In genomic region chr1:15412843-15413242, GRCh38 we compare ENCODE assay signal across 10 cellular contexts. TPM values are rescaled to one million over a fixed set of nuclear protein-coding genes. Genes with fewer than 3 reads are reported as not detected.
DNase-seq lines count a peak whose midpoint lies in the region; ATAC-seq and TF ChIP-seq lines count a peak whose summit lies in the region.
"Had no signal": no experiment of that assay in that cellular context is flagged by ENCODE, and none has a peak within 500 bp of the region (broad histone marks: within the 10 kb centered on the region; RNA-seq: fewer than 3 reads in every experiment).

No MANE protein-coding gene starts in this region.

- WGBS in mesendoderm (ENCODE audit: extremely low coverage, insufficient coverage, low lambda C conversion rate) = no CpG with 5 or more reads among the region's 11 CpGs

- no peak for TF ChIP-seq CTCF in activated CD8-positive, alpha-beta T cell treated with anti-CD3 and anti-CD28 coated beads for 36 hours (IDR thresholded peaks at IDR 0.05)
- TF ChIP-seq CTCF in OCI-LY7 (conservative IDR thresholded peaks at IDR 0.05; ENCODE audit: low read length) = no peak

- POLR2A ChIA-PET in activated CD8-positive, alpha-beta T cell treated with anti-CD3 and anti-CD28 coated beads, Interleukin-2, amount 10 ng/mL, durations not matched to agents 7 days and 5 days (lab: Charles Lee) = no interaction called here
- POLR2A ChIA-PET in activated CD8-positive, alpha-beta T cell treated with anti-CD3 and anti-CD28 coated beads for 36 hours (lab: Charles Lee) = interaction anchor here (1.2 kb wide), 1 partner anchor 8 kb away, joined by 3 read pairs; no protein-coding TSS in a partner anchor
- POLR2A ChIA-PET in OCI-LY7 (lab: Charles Lee) = interaction anchor here (0.5 kb wide), 1 partner anchor 325 kb away, joined by 4 read pairs; no protein-coding TSS in a partner anchor

- H3K18ac ChIP-seq in mesendoderm (ENCODE audit: low read length) = no peak overlapping the region

- no peak overlapping the region for H2BK5ac ChIP-seq in mesendoderm (ENCODE audit: low read length)

- CTCF ChIA-PET in activated CD8-positive, alpha-beta T cell treated with anti-CD3 and anti-CD28 coated beads, Interleukin-2, amount 10 ng/mL, durations not matched to agents 7 days and 5 days (lab: Charles Lee) = interaction anchor here (1.0 to 1.9 kb wide), 4 partner anchors 19 to 93 kb away, joined by 3 to 12 read pairs (median 5); no protein-coding TSS in a partner anchor
- CTCF ChIA-PET in activated CD8-positive, alpha-beta T cell treated with anti-CD3 and anti-CD28 coated beads for 36 hours (lab: Charles Lee) = interaction anchor here (1.8 kb wide), 1 partner anchor 89 kb away, joined by 7 read pairs; no protein-coding TSS in a partner anchor
- CTCF ChIA-PET in OCI-LY7 (lab: Charles Lee; ENCODE audit: unreplicated experiment) = no interaction called here

- H3K9me2 ChIP-seq in OCI-LY7 (ENCODE audit: insufficient read depth, low read length) = no peaks in the 10 kb centered on the region

- H3K36me3 Mint-ChIP-seq in activated CD8-positive, alpha-beta T cell treated with anti-CD3 and anti-CD28 coated beads, Interleukin-2, amount 10 ng/mL, durations not matched to agents 7 days and 5 days (ENCODE audit: low read depth) = peaks cover 44% of the 10 kb centered on the region
- H3K36me3 Mint-ChIP-seq in activated CD8-positive, alpha-beta T cell treated with anti-CD3 and anti-CD28 coated beads for 36 hours (ENCODE audit: low read depth) = peaks cover 26% of the 10 kb centered on the region

- peaks cover 2% of the 10 kb centered on the region for H3K27me3 ChIP-seq in mesendoderm (ENCODE audit: insufficient read depth, low read length, poor library complexity)

- H3K27ac ChIP-seq in mesendoderm (ENCODE audit: low read depth, low read length) (no peak overlapping the region), substantia nigra (ENCODE audit: low read depth, low read length, poor library complexity, severe bottlenecking) (peak overlapping the region; percentile 49), OCI-LY7 (ENCODE audit: low read depth, low read length, poor library complexity, severe bottlenecking) (no peak overlapping the region)

- H3K36me3 ChIP-seq in mesendoderm (ENCODE audit: control insufficient read depth, insufficient read depth, low read length) (no peaks in the 10 kb centered on the region), OCI-LY7 (ENCODE audit: insufficient read depth, low read length) (no peaks in the 10 kb centered on the region; the same call in 1 of the 2 replicates)

- peaks cover 66% of the 10 kb centered on the region for H3K4me1 Mint-ChIP-seq in activated CD8-positive, alpha-beta T cell treated with anti-CD3 and anti-CD28 coated beads, Interleukin-2, amount 10 ng/mL, durations not matched to agents 7 days and 5 days (ENCODE audit: low read depth)
- H3K4me1 Mint-ChIP-seq in activated CD8-positive, alpha-beta T cell treated with anti-CD3 and anti-CD28 coated beads for 36 hours (ENCODE audit: low read depth) = peaks cover 61% of the 10 kb centered on the region

- intact Hi-C loops in activated CD8-positive, alpha-beta T cell treated with anti-CD3 and anti-CD28 coated beads for 36 hours (cut with micrococcal nuclease) = no loop called here
- intact Hi-C loops in OCI-LY7 (cut with micrococcal nuclease; ENCODE audit: unreplicated experiment) = no loop called here

- no peaks in the 10 kb centered on the region for H3K9me3 ChIP-seq in OCI-LY7 (ENCODE audit: low read length)

- peaks cover 5% of the 10 kb centered on the region for H3K79me1 ChIP-seq in mesendoderm (ENCODE audit: low read length)

- no peak for DNase-seq in activated CD8-positive, alpha-beta T cell treated with anti-CD3 and anti-CD28 coated beads, Interleukin-2, amount 10 ng/mL, durations not matched to agents 7 days and 5 days
- no peak for DNase-seq in activated CD8-positive, alpha-beta T cell treated with anti-CD3 and anti-CD28 coated beads for 36 hours
- DNase-seq in anterior cingulate cortex (lab: John Stamatoyannopoulos, UW) (peak in 32 of 58 donors; percentile 13 to 60 (median 35)), mesendoderm (no peak), substantia nigra (lab: John Stamatoyannopoulos, UW) (peak in 29 of 49 donors; percentile 11 to 74 (median 39)), OCI-LY7 (ENCODE audit: low spot score) (no peak), NCI-H774 (lab: John Stamatoyannopoulos, UW) (no peak)
- DNase-seq: NCI-H524 treated with DMSO at 0.1 percent for 48 hours had no signal

- no peak overlapping the region for H3K4ac ChIP-seq in mesendoderm (ENCODE audit: low read depth, low read length)

- H3K27ac Mint-ChIP-seq in activated CD8-positive, alpha-beta T cell treated with anti-CD3 and anti-CD28 coated beads, Interleukin-2, amount 10 ng/mL, durations not matched to agents 7 days and 5 days = peak overlapping the region; percentile 18
- H3K27ac Mint-ChIP-seq in activated CD8-positive, alpha-beta T cell treated with anti-CD3 and anti-CD28 coated beads for 36 hours = no peak overlapping the region

- H3K4me1 ChIP-seq in mesendoderm (ENCODE audit: control insufficient read depth, low read depth, low read length) (peaks cover 16% of the 10 kb centered on the region), OCI-LY7 (ENCODE audit: insufficient read depth, low read length, poor library complexity, severe bottlenecking) (peaks cover 43% of the 10 kb centered on the region)

- no peak overlapping the region for H2AFZ ChIP-seq in OCI-LY7 (ENCODE audit: low read length)

- H3K79me2 ChIP-seq in mesendoderm (ENCODE audit: control insufficient read depth, insufficient read depth, low read length) (no peaks in the 10 kb centered on the region), OCI-LY7 (ENCODE audit: insufficient read depth, low read depth, low read length) (peaks cover 8% of the 10 kb centered on the region; the same call in 1 of the 2 replicates)

- BruUV-seq in OCI-LY7 (replicated peaks; lab: Mats Ljungman, UMichigan) = no TSS peak

- H2AK5ac ChIP-seq in mesendoderm (ENCODE audit: low read length) = no peak overlapping the region

- peaks cover 12% of the 10 kb centered on the region for H3K27me3 Mint-ChIP-seq in activated CD8-positive, alpha-beta T cell treated with anti-CD3 and anti-CD28 coated beads, Interleukin-2, amount 10 ng/mL, durations not matched to agents 7 days and 5 days (ENCODE audit: low read depth)
- H3K27me3 Mint-ChIP-seq in activated CD8-positive, alpha-beta T cell treated with anti-CD3 and anti-CD28 coated beads for 36 hours = peaks cover 6% of the 10 kb centered on the region

- H4K20me1 ChIP-seq in OCI-LY7 (ENCODE audit: insufficient read depth, low read length) = no peaks in the 10 kb centered on the region; the same call in 1 of the 2 replicates

- no peak overlapping the region for H2BK120ac ChIP-seq in mesendoderm (ENCODE audit: low read depth, low read length)

- H3K4me3 ChIP-seq in mesendoderm (ENCODE audit: low read length) (no peak overlapping the region), OCI-LY7 (ENCODE audit: low read depth, low read length, poor library complexity, severe bottlenecking) (no peak overlapping the region)

- peak overlapping the region; percentile 9 for H3K9ac ChIP-seq in mesendoderm (ENCODE audit: low read length)

- H4K5ac ChIP-seq in mesendoderm (ENCODE audit: low read length) = no peak overlapping the region

- no peak for ATAC-seq in activated CD8-positive, alpha-beta T cell treated with anti-CD3 and anti-CD28 coated beads, Interleukin-2, amount 10 ng/mL, durations not matched to agents 7 days and 5 days
- ATAC-seq in activated CD8-positive, alpha-beta T cell treated with anti-CD3 and anti-CD28 coated beads for 36 hours = no peak
- no peak for ATAC-seq in HG03095 (IDR thresholded peaks at IDR 0.05; ENCODE audit: unreplicated experiment)

- no peak overlapping the region for H3K4me3 Mint-ChIP-seq in activated CD8-positive, alpha-beta T cell treated with anti-CD3 and anti-CD28 coated beads, Interleukin-2, amount 10 ng/mL, durations not matched to agents 7 days and 5 days
- H3K4me3 Mint-ChIP-seq in activated CD8-positive, alpha-beta T cell treated with anti-CD3 and anti-CD28 coated beads for 36 hours = no peak overlapping the region

- no peak overlapping the region for H2BK15ac ChIP-seq in mesendoderm (replicated peaks; ENCODE audit: low read depth)

- peak overlapping the region; percentile 11 for H3K56ac ChIP-seq in mesendoderm (ENCODE audit: low read length)

- no peaks in the 10 kb centered on the region for H3K9me3 Mint-ChIP-seq in activated CD8-positive, alpha-beta T cell treated with anti-CD3 and anti-CD28 coated beads, Interleukin-2, amount 10 ng/mL, durations not matched to agents 7 days and 5 days (ENCODE audit: insufficient read depth)
- no peaks in the 10 kb centered on the region for H3K9me3 Mint-ChIP-seq in activated CD8-positive, alpha-beta T cell treated with anti-CD3 and anti-CD28 coated beads for 36 hours

- H3K4me2 ChIP-seq in mesendoderm (ENCODE audit: low read length) (no peak overlapping the region), OCI-LY7 (ENCODE audit: low read length) (no peak overlapping the region)

- H3K23ac ChIP-seq in mesendoderm (ENCODE audit: low read length) = peak overlapping the region; percentile 80

- H4K8ac ChIP-seq in mesendoderm (ENCODE audit: low read depth, low read length) = no peak overlapping the region

RNA-seq across cellular contexts. Expression of gene EFHD2, which starts 3.2 kb away (rescaled TPM):
- total RNA-seq in activated CD8-positive, alpha-beta T cell treated with anti-CD3 and anti-CD28 coated beads, Interleukin-2, amount 10 ng/mL, durations not matched to agents 7 days and 5 days = 10 to 100 TPM; 71.0 to 71.8 TPM
- total RNA-seq in activated CD8-positive, alpha-beta T cell treated with anti-CD3 and anti-CD28 coated beads for 36 hours = 10 to 100 TPM; 45.6 to 45.8 TPM
- polyA plus RNA-seq in mesendoderm (2013, experiment 1 of 2) = 9.0 TPM
- polyA plus RNA-seq in mesendoderm (2013, experiment 2 of 2) = 9.2 TPM
- 25.4 and 27.3 TPM in 2 replicates for total RNA-seq in OCI-LY7 (2014; rRNA removed; shearing (Covaris generic))
- 38.3 and 42.0 TPM in 2 replicates for total RNA-seq in OCI-LY7 (2022)

RNA-seq across cellular contexts. Expression of gene CTRC, which starts 25.4 kb away (rescaled TPM):
- not detected for total RNA-seq in activated CD8-positive, alpha-beta T cell treated with anti-CD3 and anti-CD28 coated beads, Interleukin-2, amount 10 ng/mL, durations not matched to agents 7 days and 5 days
- not detected for total RNA-seq in activated CD8-positive, alpha-beta T cell treated with anti-CD3 and anti-CD28 coated beads for 36 hours
- polyA plus RNA-seq in mesendoderm (2013, experiment 1 of 2) = not detected
- not detected for polyA plus RNA-seq in mesendoderm (2013, experiment 2 of 2)
- not detected in 2 replicates for total RNA-seq in OCI-LY7 (2014; rRNA removed; shearing (Covaris generic))
- not detected in 2 replicates for total RNA-seq in OCI-LY7 (2022)
- total RNA-seq: liver had no signal
- polyA plus RNA-seq: liver had no signal

RNA-seq across cellular contexts. Expression of gene CELA2A, which starts 43.7 kb away (rescaled TPM):
- total RNA-seq in activated CD8-positive, alpha-beta T cell treated with anti-CD3 and anti-CD28 coated beads, Interleukin-2, amount 10 ng/mL, durations not matched to agents 7 days and 5 days = not detected
- not detected for total RNA-seq in activated CD8-positive, alpha-beta T cell treated with anti-CD3 and anti-CD28 coated beads for 36 hours
- not detected for polyA plus RNA-seq in mesendoderm (2013, experiment 1 of 2)
- polyA plus RNA-seq in mesendoderm (2013, experiment 2 of 2) = not detected
- total RNA-seq in OCI-LY7 (2014; rRNA removed; shearing (Covaris generic)) = not detected in 2 replicates
- not detected in 2 replicates for total RNA-seq in OCI-LY7 (2022)
- total RNA-seq: liver had no signal
- polyA plus RNA-seq: liver had no signal

Comparison
In these comparisons a context has a peak if more than half of its experiments do, and no peak if none do; other contexts are left out.
1. DNase-seq: peak in anterior cingulate cortex (32 of 58) and substantia nigra (29 of 49); none in activated CD8-positive, alpha-beta T cell treated with anti-CD3 and anti-CD28 coated beads, Interleukin-2, amount 10 ng/mL, durations not matched to agents 7 days and 5 days (single experiment), activated CD8-positive, alpha-beta T cell treated with anti-CD3 and anti-CD28 coated beads for 36 hours (single experiment), mesendoderm (single experiment), OCI-LY7 (single experiment) and NCI-H774 (single experiment).